ENCODE assay signal across 10 cellular contexts in the genomic region with DNA sequence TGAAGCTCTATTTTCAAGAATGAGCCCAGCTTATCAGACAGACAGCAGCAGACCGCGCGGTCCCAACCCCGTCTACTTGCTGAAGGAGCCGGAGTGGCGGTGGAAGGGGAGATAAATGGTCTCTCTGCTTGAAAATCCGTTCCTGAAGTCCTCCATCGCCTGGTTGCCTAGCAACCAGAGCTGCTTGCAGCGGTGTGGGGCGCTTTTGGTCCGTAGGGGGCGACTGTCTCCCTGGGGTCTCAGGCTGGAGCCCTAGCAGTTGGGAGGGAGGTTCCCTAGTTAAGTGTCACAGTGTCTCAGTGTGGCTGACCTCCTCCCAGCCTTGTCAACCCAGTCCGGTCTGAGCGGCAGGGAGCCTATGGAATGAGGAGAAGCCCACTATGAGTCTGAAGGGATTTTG. TPM values are rescaled to one million over a fixed set of nuclear protein-coding genes. Genes with fewer than 3 reads are reported as not detected.
DNase-seq lines count a peak whose midpoint lies in the region; ATAC-seq and TF ChIP-seq lines count a peak whose summit lies in the region.
"Had no signal": no experiment of that assay in that cellular context is flagged by ENCODE, and none has a peak within 500 bp of the region (broad histone marks: within the 10 kb centered on the region; RNA-seq: fewer than 3 reads in every experiment).

No MANE protein-coding gene starts in this region.

- H2AK5ac ChIP-seq in H9 (ENCODE audit: insufficient read length, low read length): no peak overlapping the region

- no peak overlapping the region for H2BK15ac ChIP-seq in H9 (ENCODE audit: low read depth, low read length)

- peak; percentile 24 for DNase-seq in NCI-H1694 treated with DMSO at 0.1 percent for 48 hours (lab: John Stamatoyannopoulos, UW)
- no peak for DNase-seq in NCI-H1694 (lab: John Stamatoyannopoulos, UW)
- peak; percentile 72 for DNase-seq in H9
- DNase-seq in WERI-Rb-1: peak; percentile 55
- DNase-seq in NCI-H345 (lab: John Stamatoyannopoulos, UW): no peak
- DNase-seq: EL, NCI-H510A treated with DMSO at 0.1 percent for 48 hours had no signal

- TF ChIP-seq CTCF in H9 (conservative IDR thresholded peaks at IDR 0.05): peak; percentile 59; the same call in 2 of the 3 replicates
- peak; percentile 35; the same call in 1 of the 2 replicates for TF ChIP-seq CTCF in WERI-Rb-1 (IDR thresholded peaks at IDR 0.05; ENCODE audit: low read depth, low read length)
- no peak for TF ChIP-seq CTCF in nephron (IDR thresholded peaks at IDR 0.05; ENCODE audit: unreplicated experiment in 3 of 3)

- H3K27ac Mint-ChIP-seq in H9: no peak overlapping the region
- H3K27ac Mint-ChIP-seq in nephron: no peak overlapping the region

- peaks cover 32% of the 10 kb centered on the region for H3K9me3 ChIP-seq in H9 (ENCODE audit: control insufficient read depth, low read depth, low read length)
- H3K9me3 ChIP-seq in WERI-Rb-1 (ENCODE audit: severe bottlenecking): no peaks in the 10 kb centered on the region

- H3K79me2 ChIP-seq in H9 (ENCODE audit: insufficient read depth, low read length): no peaks in the 10 kb centered on the region

- no peak overlapping the region for H2AFZ ChIP-seq in H9 (ENCODE audit: low read length)

- H3K14ac ChIP-seq in H9 (ENCODE audit: insufficient read depth, low read length): no peak overlapping the region

- no CpG with 5 or more reads among the region's 14 CpGs for WGBS in H9 (ENCODE audit: extremely low coverage, insufficient read length, low lambda C conversion rate)

- H3K18ac ChIP-seq in H9 (ENCODE audit: insufficient read length, low read depth, low read length): no peak overlapping the region

- H2BK120ac ChIP-seq in H9 (ENCODE audit: low read depth, low read length, poor library complexity, severe bottlenecking): no peak overlapping the region

- H3K23me2 ChIP-seq in H9 (ENCODE audit: insufficient read length, low read depth, low read length, poor library complexity, severe bottlenecking): peaks cover 10% of the 10 kb centered on the region

- H4K91ac ChIP-seq in H9 (ENCODE audit: insufficient read length, low read depth, low read length): no peak overlapping the region

- no peaks in the 10 kb centered on the region; the same call in 1 of the 2 replicates for H3K4me1 ChIP-seq in H9 (ENCODE audit: insufficient read depth, low read length)

- H3K23ac ChIP-seq in H9 (ENCODE audit: insufficient read length, low read depth, low read length): no peak overlapping the region

- H3K36me3 ChIP-seq in WERI-Rb-1: no peaks in the 10 kb centered on the region

- H4K8ac ChIP-seq in H9 (replicated peaks; ENCODE audit: insufficient read length, low read depth, low read length): no peak overlapping the region

- no peak overlapping the region for H3K4me3 ChIP-seq in WERI-Rb-1 (ENCODE audit: low read depth, low read length)

- no peaks in the 10 kb centered on the region for H3K79me1 ChIP-seq in H9 (ENCODE audit: insufficient read depth, low read depth, low read length, poor library complexity, severe bottlenecking)

- H3K9ac ChIP-seq in H9 (ENCODE audit: extremely low read depth, insufficient read length, low read length): no peak overlapping the region

- ATAC-seq in GM21717 (IDR thresholded peaks at IDR 0.05; ENCODE audit: unreplicated experiment) (no peak), GM21423 (IDR thresholded peaks at IDR 0.05; ENCODE audit: unreplicated experiment) (no peak)

- H3K27me3 Mint-ChIP-seq in H9 (ENCODE audit: low read depth): peaks cover 5% of the 10 kb centered on the region
- peaks cover 50% of the 10 kb centered on the region for H3K27me3 Mint-ChIP-seq in nephron (ENCODE audit: low read depth)

- H2BK5ac ChIP-seq in H9 (ENCODE audit: insufficient read length, low read length): no peak overlapping the region

- H3K9me3 Mint-ChIP-seq in H9 (peaks cover 71 to 77% of the 10 kb centered on the region in 2 experiments), nephron (peaks cover 6% of the 10 kb centered on the region)

- H3K27ac ChIP-seq in H9 (ENCODE audit: insufficient read length, low read depth, low read length) (no peak overlapping the region), WERI-Rb-1 (no peak overlapping the region)

- no peak overlapping the region for H4K5ac ChIP-seq in H9 (ENCODE audit: insufficient read length, low read depth, low read length)

- H3K36me3 Mint-ChIP-seq in H9 (ENCODE audit: insufficient read depth in 1 of 3, low read depth in 3 of 3): peaks cover 0 to 13% (median 5%) of the 10 kb centered on the region in 3 experiments; a peak in 4 of 7 replicates
- H3K36me3 Mint-ChIP-seq in nephron (ENCODE audit: low read depth): no peaks in the 10 kb centered on the region

- no peak overlapping the region for H3K4me2 ChIP-seq in H9 (ENCODE audit: insufficient read depth, insufficient read length, low read length)

- H4K20me1 ChIP-seq in H9 (ENCODE audit: control insufficient read depth, insufficient read depth, insufficient read length): no peaks in the 10 kb centered on the region

- H3K4me3 Mint-ChIP-seq in H9 (peak overlapping the region in 1 of 2 experiments; percentile 71; a peak in 3 of 5 replicates), nephron (peak overlapping the region; percentile 31 to 91 (median 70))

- H2BK20ac ChIP-seq in H9 (ENCODE audit: low read depth, low read length, poor library complexity, severe bottlenecking): no peak overlapping the region

- no peak overlapping the region for H3T11ph ChIP-seq in H9 (ENCODE audit: low read length)

- no peak overlapping the region for H2BK12ac ChIP-seq in H9 (ENCODE audit: insufficient read length, low read depth, low read length)

- H3K27me3 ChIP-seq in H9 (ENCODE audit: insufficient read depth, low read length) (no peaks in the 10 kb centered on the region), WERI-Rb-1 (ENCODE audit: insufficient read depth, low read depth, severe bottlenecking) (peaks cover 50% of the 10 kb centered on the region)

- H3K4ac ChIP-seq in H9 (ENCODE audit: low read depth, low read length): no peak overlapping the region

- H3K56ac ChIP-seq in H9 (ENCODE audit: insufficient read length, low read depth, low read length): no peak overlapping the region

- H3K4me1 Mint-ChIP-seq in H9 (peaks cover 15 to 23% of the 10 kb centered on the region in 2 experiments), nephron (no peaks in the 10 kb centered on the region)

RNA-seq across cellular contexts. Expression of gene DLG3, which starts 8.3 kb away (rescaled TPM):
- 71.2 and 71.6 TPM in 2 replicates for total RNA-seq in H9 (2021)

RNA-seq across cellular contexts. Expression of gene GDPD2, which starts 13.3 kb away (rescaled TPM):
- total RNA-seq in H9 (2021): 13.9 and 14.1 TPM in 2 replicates

Comparison
In these comparisons a context has a peak if more than half of its experiments do, and no peak if none do; other contexts are left out.
1. DNase-seq: peak in NCI-H1694 treated with DMSO at 0.1 percent for 48 hours (single experiment), H9 (single experiment) and WERI-Rb-1 (single experiment); none in NCI-H1694 (single experiment) and NCI-H345 (single experiment).
2. CTCF ChIP-seq: peak in H9 (single experiment) and WERI-Rb-1 (single experiment); none in nephron (0 of 3).